Comparison of ENCODE assay signal across 1 cellular context in genomic region chr6:136290406-136291010, GRCh38.
TF ChIP-seq lines count a peak whose summit lies in the region.

No MANE protein-coding gene starts in this region.

TF ChIP-seq in HepG2, 621 proteins besides CTCF, POLR2A, EP300 and RAD21 (continued from another document and continues in another):
- TF ChIP-seq, protein P1, sequence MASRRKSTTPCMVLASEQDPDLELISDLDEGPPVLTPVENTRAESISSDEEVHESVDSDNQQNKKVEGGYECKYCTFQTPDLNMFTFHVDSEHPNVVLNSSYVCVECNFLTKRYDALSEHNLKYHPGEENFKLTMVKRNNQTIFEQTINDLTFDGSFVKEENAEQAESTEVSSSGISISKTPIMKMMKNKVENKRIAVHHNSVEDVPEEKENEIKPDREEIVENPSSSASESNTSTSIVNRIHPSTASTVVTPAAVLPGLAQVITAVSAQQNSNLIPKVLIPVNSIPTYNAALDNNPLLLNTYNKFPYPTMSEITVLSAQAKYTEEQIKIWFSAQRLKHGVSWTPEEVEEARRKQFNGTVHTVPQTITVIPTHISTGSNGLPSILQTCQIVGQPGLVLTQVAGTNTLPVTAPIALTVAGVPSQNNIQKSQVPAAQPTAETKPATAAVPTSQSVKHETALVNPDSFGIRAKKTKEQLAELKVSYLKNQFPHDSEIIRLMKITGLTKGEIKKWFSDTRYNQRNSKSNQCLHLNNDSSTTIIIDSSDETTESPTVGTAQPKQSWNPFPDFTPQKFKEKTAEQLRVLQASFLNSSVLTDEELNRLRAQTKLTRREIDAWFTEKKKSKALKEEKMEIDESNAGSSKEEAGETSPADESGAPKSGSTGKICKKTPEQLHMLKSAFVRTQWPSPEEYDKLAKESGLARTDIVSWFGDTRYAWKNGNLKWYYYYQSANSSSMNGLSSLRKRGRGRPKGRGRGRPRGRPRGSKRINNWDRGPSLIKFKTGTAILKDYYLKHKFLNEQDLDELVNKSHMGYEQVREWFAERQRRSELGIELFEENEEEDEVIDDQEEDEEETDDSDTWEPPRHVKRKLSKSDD (CRISPR knock-in tag; IDR thresholded peaks at IDR 0.05; ENCODE audit: low read depth), result no peak
- TF ChIP-seq, protein P2, sequence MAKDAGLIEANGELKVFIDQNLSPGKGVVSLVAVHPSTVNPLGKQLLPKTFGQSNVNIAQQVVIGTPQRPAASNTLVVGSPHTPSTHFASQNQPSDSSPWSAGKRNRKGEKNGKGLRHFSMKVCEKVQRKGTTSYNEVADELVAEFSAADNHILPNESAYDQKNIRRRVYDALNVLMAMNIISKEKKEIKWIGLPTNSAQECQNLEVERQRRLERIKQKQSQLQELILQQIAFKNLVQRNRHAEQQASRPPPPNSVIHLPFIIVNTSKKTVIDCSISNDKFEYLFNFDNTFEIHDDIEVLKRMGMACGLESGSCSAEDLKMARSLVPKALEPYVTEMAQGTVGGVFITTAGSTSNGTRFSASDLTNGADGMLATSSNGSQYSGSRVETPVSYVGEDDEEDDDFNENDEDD (CRISPR knock-in tag; IDR thresholded peaks at IDR 0.05; ENCODE audit: borderline replicate concordance), result peak; percentile 57; the same call in 1 of the 2 replicates
- TF ChIP-seq, protein P3, sequence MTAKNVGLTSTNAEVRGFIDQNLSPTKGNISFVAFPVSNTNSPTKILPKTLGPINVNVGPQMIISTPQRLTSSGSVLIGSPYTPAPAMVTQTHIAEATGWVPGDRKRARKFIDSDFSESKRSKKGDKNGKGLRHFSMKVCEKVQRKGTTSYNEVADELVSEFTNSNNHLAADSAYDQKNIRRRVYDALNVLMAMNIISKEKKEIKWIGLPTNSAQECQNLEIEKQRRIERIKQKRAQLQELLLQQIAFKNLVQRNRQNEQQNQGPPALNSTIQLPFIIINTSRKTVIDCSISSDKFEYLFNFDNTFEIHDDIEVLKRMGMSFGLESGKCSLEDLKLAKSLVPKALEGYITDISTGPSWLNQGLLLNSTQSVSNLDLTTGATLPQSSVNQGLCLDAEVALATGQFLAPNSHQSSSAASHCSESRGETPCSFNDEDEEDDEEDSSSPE (CRISPR knock-in tag; IDR thresholded peaks at IDR 0.05), result no peak
- TF ChIP-seq HNF4A (CRISPR knock-in tag; IDR thresholded peaks at IDR 0.05) (no peak), ZNF781 (CRISPR knock-in tag; IDR thresholded peaks at IDR 0.05; ENCODE audit: borderline replicate concordance, not compliant biosample characterization) (no peak), ZNF282 (IDR thresholded peaks at IDR 0.05; ENCODE audit: partially characterized antibody) (no peak), PAXIP1 (CRISPR knock-in tag; conservative IDR thresholded peaks at IDR 0.05) (no peak), AHR (CRISPR knock-in tag; IDR thresholded peaks at IDR 0.05) (no peak; the same call in none of the 2 replicates), CCAR2 (optimal IDR thresholded peaks at IDR 0.05; ENCODE audit: low read depth, low read length) (no peak), ZNF709 (CRISPR knock-in tag; IDR thresholded peaks at IDR 0.05) (0 out of 2 replicates have a peak, but pooled peaks have one; percentile 9), ZBTB4 (CRISPR knock-in tag; IDR thresholded peaks at IDR 0.05; ENCODE audit: borderline replicate concordance) (0 out of 2 replicates have a peak, but pooled peaks have one; percentile 52), DBP (CRISPR knock-in tag; IDR thresholded peaks at IDR 0.05; ENCODE audit: not compliant biosample characterization) (peak; percentile 33), ATF4 (CRISPR knock-in tag; IDR thresholded peaks at IDR 0.05) (no peak), MLX (CRISPR knock-in tag; IDR thresholded peaks at IDR 0.05) (no peak), ZBTB10 (CRISPR knock-in tag; IDR thresholded peaks at IDR 0.05; ENCODE audit: borderline replicate concordance) (peak; percentile 71), ZNF367 (CRISPR knock-in tag; IDR thresholded peaks at IDR 0.05; ENCODE audit: borderline replicate concordance) (no peak; the same call in 1 of the 2 replicates), YY1 (IDR thresholded peaks at IDR 0.05; ENCODE audit: insufficient read depth, insufficient replicate concordance, low read depth, low read length) (peak; percentile 76), RFXANK (CRISPR knock-in tag; IDR thresholded peaks at IDR 0.05) (0 out of 2 replicates have a peak, but pooled peaks have one; percentile 3), ZNF766 (CRISPR knock-in tag; IDR thresholded peaks at IDR 0.05; ENCODE audit: borderline replicate concordance) (peak; percentile 57; the same call in 1 of the 2 replicates), ZNF230 (CRISPR knock-in tag; IDR thresholded peaks at IDR 0.05) (no peak), SRF (IDR thresholded peaks at IDR 0.05; ENCODE audit: low read depth, low read length) (no peak), HDAC6 (IDR thresholded peaks at IDR 0.05; ENCODE audit: low read depth, low read length) (no peak), PPARG (CRISPR knock-in tag; conservative IDR thresholded peaks at IDR 0.05) (no peak)
- TF ChIP-seq, protein P4, sequence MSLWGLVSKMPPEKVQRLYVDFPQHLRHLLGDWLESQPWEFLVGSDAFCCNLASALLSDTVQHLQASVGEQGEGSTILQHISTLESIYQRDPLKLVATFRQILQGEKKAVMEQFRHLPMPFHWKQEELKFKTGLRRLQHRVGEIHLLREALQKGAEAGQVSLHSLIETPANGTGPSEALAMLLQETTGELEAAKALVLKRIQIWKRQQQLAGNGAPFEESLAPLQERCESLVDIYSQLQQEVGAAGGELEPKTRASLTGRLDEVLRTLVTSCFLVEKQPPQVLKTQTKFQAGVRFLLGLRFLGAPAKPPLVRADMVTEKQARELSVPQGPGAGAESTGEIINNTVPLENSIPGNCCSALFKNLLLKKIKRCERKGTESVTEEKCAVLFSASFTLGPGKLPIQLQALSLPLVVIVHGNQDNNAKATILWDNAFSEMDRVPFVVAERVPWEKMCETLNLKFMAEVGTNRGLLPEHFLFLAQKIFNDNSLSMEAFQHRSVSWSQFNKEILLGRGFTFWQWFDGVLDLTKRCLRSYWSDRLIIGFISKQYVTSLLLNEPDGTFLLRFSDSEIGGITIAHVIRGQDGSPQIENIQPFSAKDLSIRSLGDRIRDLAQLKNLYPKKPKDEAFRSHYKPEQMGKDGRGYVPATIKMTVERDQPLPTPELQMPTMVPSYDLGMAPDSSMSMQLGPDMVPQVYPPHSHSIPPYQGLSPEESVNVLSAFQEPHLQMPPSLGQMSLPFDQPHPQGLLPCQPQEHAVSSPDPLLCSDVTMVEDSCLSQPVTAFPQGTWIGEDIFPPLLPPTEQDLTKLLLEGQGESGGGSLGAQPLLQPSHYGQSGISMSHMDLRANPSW (CRISPR knock-in tag; IDR thresholded peaks at IDR 0.05; ENCODE audit: borderline replicate concordance), result 0 out of 2 replicates have a peak, but pooled peaks have one; percentile 12
- TF ChIP-seq, protein P5, sequence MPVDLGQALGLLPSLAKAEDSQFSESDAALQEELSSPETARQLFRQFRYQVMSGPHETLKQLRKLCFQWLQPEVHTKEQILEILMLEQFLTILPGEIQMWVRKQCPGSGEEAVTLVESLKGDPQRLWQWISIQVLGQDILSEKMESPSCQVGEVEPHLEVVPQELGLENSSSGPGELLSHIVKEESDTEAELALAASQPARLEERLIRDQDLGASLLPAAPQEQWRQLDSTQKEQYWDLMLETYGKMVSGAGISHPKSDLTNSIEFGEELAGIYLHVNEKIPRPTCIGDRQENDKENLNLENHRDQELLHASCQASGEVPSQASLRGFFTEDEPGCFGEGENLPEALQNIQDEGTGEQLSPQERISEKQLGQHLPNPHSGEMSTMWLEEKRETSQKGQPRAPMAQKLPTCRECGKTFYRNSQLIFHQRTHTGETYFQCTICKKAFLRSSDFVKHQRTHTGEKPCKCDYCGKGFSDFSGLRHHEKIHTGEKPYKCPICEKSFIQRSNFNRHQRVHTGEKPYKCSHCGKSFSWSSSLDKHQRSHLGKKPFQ (CRISPR knock-in tag; IDR thresholded peaks at IDR 0.05; ENCODE audit: insufficient replicate concordance), result peak; percentile 60
